Comparison of ENCODE assay signal across 8 cellular contexts in genomic region chr1:210234254-210234747, GRCh38. TPM values are rescaled to one million over a fixed set of nuclear protein-coding genes. Genes with fewer than 3 reads are reported as not detected.
DNase-seq lines count a peak whose midpoint lies in the region; ATAC-seq, FAIRE-seq and TF ChIP-seq lines count a peak whose summit lies in the region.

No MANE protein-coding gene starts in this region.

- peak overlapping the region; percentile 71 for H3K27ac Mint-ChIP-seq in mesothelial cell of epicardium

- FAIRE-seq in GM12878 (lab: Jason Lieb, UNC), result no peak

- no peak overlapping the region for H3K4me2 ChIP-seq in GM12878 (ENCODE audit: control insufficient read depth, insufficient read depth)

- peak overlapping the region; percentile 82 for H3K4me3 ChIP-seq in left ventricle myocardium inferior
- no peak overlapping the region for H3K4me3 ChIP-seq in GM12878
- peak overlapping the region; percentile 91 for H3K4me3 ChIP-seq in urinary bladder (ENCODE audit: low read depth, low read length)

- H3K27ac ChIP-seq in left ventricle myocardium inferior (replicated peaks), result peak overlapping the region; percentile 91
- H3K27ac ChIP-seq in GM12878 (ENCODE audit: control insufficient read depth, insufficient read depth), result no peak overlapping the region
- no peak overlapping the region for H3K27ac ChIP-seq in urinary bladder (ENCODE audit: low read depth)

- ATAC-seq in GM12878, result peak; percentile 23; the same call in 2 of the 3 replicates
- no peak for ATAC-seq in GM19455 (IDR thresholded peaks at IDR 0.05; ENCODE audit: unreplicated experiment)
- no peak for ATAC-seq in GM21515 (IDR thresholded peaks at IDR 0.05; ENCODE audit: unreplicated experiment)

- no peaks in the 10 kb centered on the region for H3K36me3 Mint-ChIP-seq in mesothelial cell of epicardium

- H3K27me3 ChIP-seq in left ventricle myocardium inferior (ENCODE audit: low read depth), result peaks cover 16% of the 10 kb centered on the region
- H3K27me3 ChIP-seq in GM12878 (replicated peaks in 1 of 2; ENCODE audit: control insufficient read depth in 2 of 2, insufficient read depth in 2 of 2, low read length in 1 of 2), result peaks cover 8 to 9% of the 10 kb centered on the region in 2 experiments

- H3K4me3 Mint-ChIP-seq in mesothelial cell of epicardium, result peak overlapping the region; percentile 61

- TF ChIP-seq CTCF in left ventricle myocardium inferior (IDR thresholded peaks at IDR 0.05; ENCODE audit: borderline replicate concordance), result no peak
- TF ChIP-seq CTCF in GM12878 (IDR thresholded peaks at IDR 0.05 in 2 of 3, conservative IDR thresholded peaks at IDR 0.05 in 1 of 3; ENCODE audit: control insufficient read depth in 2 of 3, extremely low read depth in 1 of 3, insufficient read depth in 1 of 3, low read depth in 3 of 3, low read length in 3 of 3), result no peak
- no peak for TF ChIP-seq CTCF in mesothelial cell of epicardium (IDR thresholded peaks at IDR 0.05; ENCODE audit: unreplicated experiment)

- peaks cover 48% of the 10 kb centered on the region for H3K4me1 Mint-ChIP-seq in mesothelial cell of epicardium

- POLR2A ChIA-PET in GM12878 (lab: Charles Lee), result interaction anchor here (0.6 kb wide), 1 partner anchor 175 kb away, joined by 3 read pairs; no protein-coding TSS in a partner anchor

- no peak overlapping the region for H3K9ac ChIP-seq in GM12878 (ENCODE audit: control insufficient read depth, insufficient read depth, low read length)

- H4K20me1 ChIP-seq in GM12878 (ENCODE audit: control insufficient read depth, insufficient read depth), result no peaks in the 10 kb centered on the region

- SMC1A ChIA-PET in GM12878 (lab: Charles Lee; ENCODE audit: uncharacterized antibody, unreplicated experiment), result no interaction called here

- DNase-seq in left ventricle myocardium inferior (no peak), cardiac septum (ENCODE audit: low spot score) (no peak), GM12878 (ENCODE audit: low read depth, low spot score) (no peak), mesothelial cell of epicardium (ENCODE audit: low spot score in 2 of 2, unreplicated experiment in 2 of 2) (no peak)
- DNase-seq in stimulated activated naive CD4-positive, alpha-beta T cell treated with Interleukin-2 at 50 U/mL for 16 hours (lab: John Stamatoyannopoulos, UW), result no peak

- no peak for TF ChIP-seq RAD21 in GM12878 (IDR thresholded peaks at IDR 0.05; ENCODE audit: insufficient read depth, low read depth, low read length)

- in situ Hi-C loops in GM12878 (cut with MboI), result no loop called here

- no peaks in the 10 kb centered on the region for H3K9me3 Mint-ChIP-seq in mesothelial cell of epicardium

- H3K79me2 ChIP-seq in GM12878 (ENCODE audit: control insufficient read depth, insufficient read depth, low read length), result no peaks in the 10 kb centered on the region

- H3K27me3 Mint-ChIP-seq in mesothelial cell of epicardium (ENCODE audit: low read depth), result peaks cover 14% of the 10 kb centered on the region

- intact Hi-C loops in left ventricle myocardium inferior (cut with micrococcal nuclease), result loop anchor here (10.0 kb wide), 1 partner anchor 60 kb away; no protein-coding TSS in a partner anchor
- intact Hi-C loops in cardiac septum (cut with DNase I), result loop anchor here (10.0 kb wide), 1 partner anchor 160 kb away; no protein-coding TSS in a partner anchor
- intact Hi-C loops in GM12878 (cut with micrococcal nuclease; ENCODE audit: unreplicated experiment), result no loop called here

- CTCF ChIA-PET in GM12878 (lab: Yijun Ruan, JAX), result no interaction called here

- RAD21 ChIA-PET in GM12878 (lab: Charles Lee; ENCODE audit: unreplicated experiment), result no interaction called here

- no peak for TF ChIP-seq POLR2A in GM12878 (IDR thresholded peaks at IDR 0.05; ENCODE audit: low read depth, low read length)

- H3K36me3 ChIP-seq in left ventricle myocardium inferior (no peaks in the 10 kb centered on the region), GM12878 (ENCODE audit: control insufficient read depth in 2 of 2, insufficient read depth in 2 of 2, low read length in 1 of 2) (no peaks in the 10 kb centered on the region), urinary bladder (ENCODE audit: insufficient read depth) (no peaks in the 10 kb centered on the region)

- H3K9me3 ChIP-seq in left ventricle myocardium inferior (replicated peaks) (no peaks in the 10 kb centered on the region), GM12878 (replicated peaks; ENCODE audit: control insufficient read depth, insufficient read depth, low read length) (no peaks in the 10 kb centered on the region)

- no TSS peak for BruUV-seq in GM12878 (replicated peaks; lab: Mats Ljungman, UMichigan)

- no peak for TF ChIP-seq EP300 in GM12878 (IDR thresholded peaks at IDR 0.05; ENCODE audit: borderline replicate concordance in 1 of 2, control insufficient read depth in 1 of 2, low read depth in 2 of 2, low read length in 2 of 2)

- 27% methylated on average over 15 of the region's 15 CpGs for WGBS in GM12878 (ENCODE audit: insufficient coverage, insufficient replicate concordance, low lambda C conversion rate, missing lambda C conversion rate)
- WGBS in urinary bladder, result 48% methylated on average over 15 of the region's 15 CpGs

- H2AFZ ChIP-seq in GM12878 (ENCODE audit: control insufficient read depth, low read depth, low read length), result no peak overlapping the region

- H3K4me1 ChIP-seq in left ventricle myocardium inferior (peaks cover 64% of the 10 kb centered on the region), GM12878 (ENCODE audit: control insufficient read depth, insufficient read depth, low read length) (no peaks in the 10 kb centered on the region), urinary bladder (ENCODE audit: insufficient read depth) (no peaks in the 10 kb centered on the region)

TF ChIP-seq in GM12878, 131 proteins besides CTCF, POLR2A, EP300 and RAD21:
- TF ChIP-seq EZH2 (IDR thresholded peaks at IDR 0.05; ENCODE audit: borderline replicate concordance, control insufficient read depth, low read depth, low read length) (peak; percentile 86; the same call in 1 of the 2 replicates), ZNF207 (IDR thresholded peaks at IDR 0.05; ENCODE audit: borderline replicate concordance) (no peak)

RNA-seq across cellular contexts. Expression of gene SERTAD4, which starts 1.7 kb away (rescaled TPM):
- 4.6 TPM for total RNA-seq in left ventricle myocardium inferior
- 3.7 TPM for total RNA-seq in cardiac septum
- total RNA-seq in GM12878 (2013; cell fraction: nucleolus; rRNA removed), result not detected in 2 replicates
- not detected in 2 replicates for total RNA-seq in GM12878 (2014; rRNA removed)
- not detected in 2 replicates for total RNA-seq in GM12878 (2014; rRNA removed; fragmentation: Illumina TruSeq; extraction: Trizol)
- total RNA-seq in GM12878 (2021), result not detected in 2 replicates
- not detected for polyA plus RNA-seq in GM12878 (2011; ENCODE audit: low read depth)
- not detected in 2 replicates for polyA plus RNA-seq in GM12878 (2011; rRNA removed)
- not detected in 2 replicates for polyA plus RNA-seq in GM12878 (2011; cell fraction: cytosol; rRNA removed)
- not detected in 2 replicates for polyA plus RNA-seq in GM12878 (2011; cell fraction: nucleus; rRNA removed)
- polyA plus RNA-seq in GM12878 (2012), result not detected in 2 replicates
- polyA plus RNA-seq in GM12878 (2014; fragmentation: Illumina TruSeq; extraction: Trizol), result not detected in 2 replicates
- polyA plus RNA-seq in GM12878 (2014; fragmentation: Nextera tagmentation; extraction: Ambion mirVana), result not detected
- not detected in 2 replicates for polyA plus RNA-seq in GM12878 (2014; rRNA removed)
- polyA plus RNA-seq in GM12878 (2016; fragmentation: Nextera tagmentation; extraction: Ambion mirVana), result not detected
- polyA minus RNA-seq in GM12878 (2011; rRNA and poly(A)+ RNA removed), result not detected in 2 replicates
- polyA minus RNA-seq in GM12878 (2011; cell fraction: cytosol; rRNA and poly(A)+ RNA removed), result not detected in 2 replicates
- not detected in 2 replicates for polyA minus RNA-seq in GM12878 (2011; cell fraction: nucleus; rRNA and poly(A)+ RNA removed)
- total RNA-seq in mesothelial cell of epicardium, result 7.4 to 8.2 TPM (median 8.1 TPM) in 3 replicates
- total RNA-seq in urinary bladder, result 6.9 TPM
- 1.4 TPM for polyA plus RNA-seq in urinary bladder
